2 cellular contexts compared by ENCODE assay signal in genomic region chr3:48367201-48367600, GRCh38.
TF ChIP-seq lines count a peak whose summit lies in the region.

No MANE protein-coding gene starts in this region.

TF ChIP-seq in GM23338, 12 proteins besides CTCF, POLR2A, EP300 and RAD21:
- TF ChIP-seq REST (IDR thresholded peaks at IDR 0.05; ENCODE audit: unreplicated experiment), result no peak
- no peak for TF ChIP-seq ZNF331 (CRISPR knock-in tag; IDR thresholded peaks at IDR 0.05; ENCODE audit: low read depth)
- TF ChIP-seq CREB1 (CRISPR knock-in tag; IDR thresholded peaks at IDR 0.05; ENCODE audit: low read depth), result no peak
- TF ChIP-seq EZH2 (IDR thresholded peaks at IDR 0.05; ENCODE audit: low read depth, unreplicated experiment), result no peak
- no peak for TF ChIP-seq JUNB (IDR thresholded peaks at IDR 0.05; ENCODE audit: unreplicated experiment)
- TF ChIP-seq, protein P1, sequence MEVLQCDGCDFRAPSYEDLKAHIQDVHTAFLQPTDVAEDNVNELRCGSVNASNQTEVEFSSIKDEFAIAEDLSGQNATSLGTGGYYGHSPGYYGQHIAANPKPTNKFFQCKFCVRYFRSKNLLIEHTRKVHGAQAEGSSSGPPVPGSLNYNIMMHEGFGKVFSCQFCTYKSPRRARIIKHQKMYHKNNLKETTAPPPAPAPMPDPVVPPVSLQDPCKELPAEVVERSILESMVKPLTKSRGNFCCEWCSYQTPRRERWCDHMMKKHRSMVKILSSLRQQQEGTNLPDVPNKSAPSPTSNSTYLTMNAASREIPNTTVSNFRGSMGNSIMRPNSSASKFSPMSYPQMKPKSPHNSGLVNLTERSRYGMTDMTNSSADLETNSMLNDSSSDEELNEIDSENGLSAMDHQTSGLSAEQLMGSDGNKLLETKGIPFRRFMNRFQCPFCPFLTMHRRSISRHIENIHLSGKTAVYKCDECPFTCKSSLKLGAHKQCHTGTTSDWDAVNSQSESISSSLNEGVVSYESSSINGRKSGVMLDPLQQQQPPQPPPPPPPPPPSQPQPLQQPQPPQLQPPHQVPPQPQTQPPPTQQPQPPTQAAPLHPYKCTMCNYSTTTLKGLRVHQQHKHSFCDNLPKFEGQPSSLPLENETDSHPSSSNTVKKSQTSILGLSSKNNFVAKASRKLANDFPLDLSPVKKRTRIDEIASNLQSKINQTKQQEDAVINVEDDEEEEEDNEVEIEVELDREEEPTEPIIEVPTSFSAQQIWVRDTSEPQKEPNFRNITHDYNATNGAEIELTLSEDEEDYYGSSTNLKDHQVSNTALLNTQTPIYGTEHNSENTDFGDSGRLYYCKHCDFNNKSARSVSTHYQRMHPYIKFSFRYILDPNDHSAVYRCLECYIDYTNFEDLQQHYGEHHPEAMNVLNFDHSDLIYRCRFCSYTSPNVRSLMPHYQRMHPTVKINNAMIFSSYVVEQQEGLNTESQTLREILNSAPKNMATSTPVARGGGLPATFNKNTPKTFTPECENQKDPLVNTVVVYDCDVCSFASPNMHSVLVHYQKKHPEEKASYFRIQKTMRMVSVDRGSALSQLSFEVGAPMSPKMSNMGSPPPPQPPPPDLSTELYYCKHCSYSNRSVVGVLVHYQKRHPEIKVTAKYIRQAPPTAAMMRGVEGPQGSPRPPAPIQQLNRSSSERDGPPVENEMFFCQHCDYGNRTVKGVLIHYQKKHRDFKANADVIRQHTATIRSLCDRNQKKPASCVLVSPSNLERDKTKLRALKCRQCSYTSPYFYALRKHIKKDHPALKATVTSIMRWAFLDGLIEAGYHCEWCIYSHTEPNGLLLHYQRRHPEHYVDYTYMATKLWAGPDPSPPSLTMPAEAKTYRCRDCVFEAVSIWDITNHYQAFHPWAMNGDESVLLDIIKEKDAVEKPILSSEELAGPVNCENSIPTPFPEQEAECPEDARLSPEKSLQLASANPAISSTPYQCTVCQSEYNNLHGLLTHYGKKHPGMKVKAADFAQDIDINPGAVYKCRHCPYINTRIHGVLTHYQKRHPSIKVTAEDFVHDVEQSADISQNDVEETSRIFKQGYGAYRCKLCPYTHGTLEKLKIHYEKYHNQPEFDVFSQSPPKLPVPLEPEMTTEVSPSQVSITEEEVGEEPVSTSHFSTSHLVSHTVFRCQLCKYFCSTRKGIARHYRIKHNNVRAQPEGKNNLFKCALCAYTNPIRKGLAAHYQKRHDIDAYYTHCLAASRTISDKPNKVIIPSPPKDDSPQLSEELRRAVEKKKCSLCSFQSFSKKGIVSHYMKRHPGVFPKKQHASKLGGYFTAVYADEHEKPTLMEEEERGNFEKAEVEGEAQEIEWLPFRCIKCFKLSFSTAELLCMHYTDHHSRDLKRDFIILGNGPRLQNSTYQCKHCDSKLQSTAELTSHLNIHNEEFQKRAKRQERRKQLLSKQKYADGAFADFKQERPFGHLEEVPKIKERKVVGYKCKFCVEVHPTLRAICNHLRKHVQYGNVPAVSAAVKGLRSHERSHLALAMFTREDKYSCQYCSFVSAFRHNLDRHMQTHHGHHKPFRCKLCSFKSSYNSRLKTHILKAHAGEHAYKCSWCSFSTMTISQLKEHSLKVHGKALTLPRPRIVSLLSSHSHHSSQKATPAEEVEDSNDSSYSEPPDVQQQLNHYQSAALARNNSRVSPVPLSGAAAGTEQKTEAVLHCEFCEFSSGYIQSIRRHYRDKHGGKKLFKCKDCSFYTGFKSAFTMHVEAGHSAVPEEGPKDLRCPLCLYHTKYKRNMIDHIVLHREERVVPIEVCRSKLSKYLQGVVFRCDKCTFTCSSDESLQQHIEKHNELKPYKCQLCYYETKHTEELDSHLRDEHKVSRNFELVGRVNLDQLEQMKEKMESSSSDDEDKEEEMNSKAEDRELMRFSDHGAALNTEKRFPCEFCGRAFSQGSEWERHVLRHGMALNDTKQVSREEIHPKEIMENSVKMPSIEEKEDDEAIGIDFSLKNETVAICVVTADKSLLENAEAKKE (CRISPR knock-in tag; IDR thresholded peaks at IDR 0.05), result no peak
- no peak for TF ChIP-seq STAT1 (IDR thresholded peaks at IDR 0.05; ENCODE audit: unreplicated experiment)
- TF ChIP-seq POLR2AphosphoS5 (IDR thresholded peaks at IDR 0.05; ENCODE audit: low read depth), result no peak
- TF ChIP-seq ZNF114 (CRISPR knock-in tag; IDR thresholded peaks at IDR 0.05), result no peak
- no peak for TF ChIP-seq EZH2phosphoT487 (IDR thresholded peaks at IDR 0.05; ENCODE audit: unreplicated experiment)
- TF ChIP-seq NANOG (IDR thresholded peaks at IDR 0.05; ENCODE audit: borderline replicate concordance), result no peak

TF ChIP-seq in HepG2, 621 proteins besides CTCF, POLR2A, EP300 and RAD21 (continued from another document):
- TF ChIP-seq RARA (CRISPR knock-in tag; IDR thresholded peaks at IDR 0.05) (no peak), ONECUT2 (CRISPR knock-in tag; IDR thresholded peaks at IDR 0.05) (no peak), SMAD1 (CRISPR knock-in tag; IDR thresholded peaks at IDR 0.05; ENCODE audit: borderline replicate concordance, low read depth) (no peak), ZNF75D (CRISPR knock-in tag; IDR thresholded peaks at IDR 0.05; ENCODE audit: borderline replicate concordance) (no peak)
